ENCODE assay signal across 8 cellular contexts in genomic region chr19:44954278-44954648, GRCh38. TPM values are rescaled to one million over a fixed set of nuclear protein-coding genes. Genes with fewer than 3 reads are reported as not detected.
A peak's percentile ranks its signal among the peaks of the same experiment; 100 is the strongest.
DNase-seq lines count a peak whose midpoint lies in the region; ATAC-seq, FAIRE-seq and TF ChIP-seq lines count a peak whose summit lies in the region.

No MANE protein-coding gene starts in this region.

- peak; percentile 3 for ATAC-seq in activated CD4-positive, alpha-beta T cell treated with anti-CD3 and anti-CD28 coated beads for 36 hours
- ATAC-seq in activated T-helper 17 cell treated with anti-CD3 and anti-CD28 coated beads, Interleukin-2, amount 50 U/mL, for 72 hours (replicated peaks): no peak

- POLR2A ChIA-PET in activated CD4-positive, alpha-beta T cell treated with anti-CD3 and anti-CD28 coated beads for 36 hours (lab: Charles Lee): interaction anchor here (0.9 to 1.6 kb wide), 4 partner anchors 48 to 224 kb away, joined by 3 to 5 read pairs (median 4); partner anchors contain the start of genes BLOC1S3, TOMM40 and TRAPPC6A

- no peak for TF ChIP-seq CTCF in kidney (IDR thresholded peaks at IDR 0.05; ENCODE audit: borderline replicate concordance, extremely low read depth, insufficient read depth)
- TF ChIP-seq CTCF in testis (IDR thresholded peaks at IDR 0.05): no peak

- intact Hi-C loops in activated CD4-positive, alpha-beta T cell treated with anti-CD3 and anti-CD28 coated beads for 36 hours (cut with DNase I, micrococcal nuclease): loop anchor here (1.0 to 2.0 kb wide), 5 partner anchors 39 to 739 kb away; partner anchors contain the start of genes NECTIN2 (in 1 of the 2), POLR1G (in 1 of the 2) and QPCTL (in 1 of the 2)
- intact Hi-C loops in kidney (cut with DNase I): loop anchor here (5.0 kb wide), 1 partner anchor 47 kb away; the partner anchor contains the start of gene APOE
- intact Hi-C loops in testis (cut with DNase I; ENCODE audit: low total_unique reads): loop anchor here (5.0 kb wide), 1 partner anchor 52 kb away; no protein-coding TSS in a partner anchor

- H3K4me1 ChIP-seq in kidney (ENCODE audit: control insufficient read depth in 1 of 2, insufficient read depth in 1 of 2, low read depth in 1 of 2, low read length in 2 of 2) (peaks cover 22 to 32% of the 10 kb centered on the region in 2 donors), testis (peaks cover 47% of the 10 kb centered on the region)

- no peaks in the 10 kb centered on the region for H3K9me3 Mint-ChIP-seq in activated CD4-positive, alpha-beta T cell treated with anti-CD3 and anti-CD28 coated beads for 36 hours (ENCODE audit: low read depth)
- H3K9me3 Mint-ChIP-seq in activated T-helper 17 cell treated with anti-CD3 and anti-CD28 coated beads, Interleukin-2, amount 50 U/mL, for 72 hours: no peaks in the 10 kb centered on the region

- H3K4me1 Mint-ChIP-seq in activated CD4-positive, alpha-beta T cell treated with anti-CD3 and anti-CD28 coated beads for 36 hours: peaks cover 34% of the 10 kb centered on the region
- H3K4me1 Mint-ChIP-seq in activated T-helper 17 cell treated with anti-CD3 and anti-CD28 coated beads, Interleukin-2, amount 50 U/mL, for 72 hours: peaks cover 20% of the 10 kb centered on the region

- H3K9ac ChIP-seq in kidney (ENCODE audit: low read length in 2 of 2): peak overlapping the region; percentile 90 to 96

- no peak for FAIRE-seq in kidney (lab: Jason Lieb, UNC)
- no peak for FAIRE-seq in urothelium cell line (lab: Jason Lieb, UNC)

- CTCF ChIA-PET in activated CD4-positive, alpha-beta T cell treated with anti-CD3 and anti-CD28 coated beads for 36 hours (lab: Charles Lee): interaction anchor here (0.5 to 1.1 kb wide), 4 partner anchors 70 to 453 kb away, joined by 3 read pairs; no protein-coding TSS in a partner anchor

- TF ChIP-seq POLR2A in testis (IDR thresholded peaks at IDR 0.05): no peak

- peaks cover 3% of the 10 kb centered on the region for H3K36me3 Mint-ChIP-seq in activated CD4-positive, alpha-beta T cell treated with anti-CD3 and anti-CD28 coated beads for 36 hours (ENCODE audit: low read depth)
- H3K36me3 Mint-ChIP-seq in activated T-helper 17 cell treated with anti-CD3 and anti-CD28 coated beads, Interleukin-2, amount 50 U/mL, for 72 hours (ENCODE audit: low read depth): peaks cover 8% of the 10 kb centered on the region

- H3K9me3 ChIP-seq in kidney (ENCODE audit: control insufficient read depth in 1 of 2, low read length in 2 of 2) (no peaks in the 10 kb centered on the region), testis (no peaks in the 10 kb centered on the region)

- peak overlapping the region; percentile 91 to 97 for H3K4me3 ChIP-seq in kidney (ENCODE audit: low read length in 2 of 2)
- peak overlapping the region; percentile 99 to 100 for H3K4me3 ChIP-seq in testis

- H3K27me3 ChIP-seq in testis: no peaks in the 10 kb centered on the region

- no peaks in the 10 kb centered on the region for H3K27me3 Mint-ChIP-seq in activated CD4-positive, alpha-beta T cell treated with anti-CD3 and anti-CD28 coated beads for 36 hours
- no peaks in the 10 kb centered on the region for H3K27me3 Mint-ChIP-seq in activated T-helper 17 cell treated with anti-CD3 and anti-CD28 coated beads, Interleukin-2, amount 50 U/mL, for 72 hours

- H3K27ac Mint-ChIP-seq in activated CD4-positive, alpha-beta T cell treated with anti-CD3 and anti-CD28 coated beads for 36 hours: peak overlapping the region; percentile 100
- H3K27ac Mint-ChIP-seq in activated T-helper 17 cell treated with anti-CD3 and anti-CD28 coated beads, Interleukin-2, amount 50 U/mL, for 72 hours: peak overlapping the region; percentile 95

- H3K36me3 ChIP-seq in kidney (ENCODE audit: control insufficient read depth in 1 of 2, insufficient read depth in 2 of 2, low read length in 2 of 2) (no peaks in the 10 kb centered on the region), testis (ENCODE audit: low read depth, missing control alignments) (no peaks in the 10 kb centered on the region)

- DNase-seq in activated CD4-positive, alpha-beta T cell treated with anti-CD3 and anti-CD28 coated beads for 36 hours: no peak
- no peak for DNase-seq in activated CD4-positive, alpha-beta T cell treated with anti-CD3 and anti-CD28 coated beads, Interleukin-2, amount 50 U/mL, for 1 hour
- DNase-seq in kidney (no peak), testis (no peak), urothelium cell line (ENCODE audit: low spot score) (no peak), NCI-H2196 (lab: John Stamatoyannopoulos, UW; ENCODE audit: unreplicated experiment) (no peak), DMS 273 treated with DMSO at 0.1 percent for 48 hours (lab: John Stamatoyannopoulos, UW) (no peak)

- 19 to 21% methylated on average over 13 of the region's 13 CpGs for WGBS in testis, 2 donors

- peak overlapping the region; percentile 95 for H3K4me3 Mint-ChIP-seq in activated CD4-positive, alpha-beta T cell treated with anti-CD3 and anti-CD28 coated beads for 36 hours
- H3K4me3 Mint-ChIP-seq in activated T-helper 17 cell treated with anti-CD3 and anti-CD28 coated beads, Interleukin-2, amount 50 U/mL, for 72 hours: peak overlapping the region; percentile 89

- H3K27ac ChIP-seq in kidney (ENCODE audit: low read depth in 2 of 2, low read length in 2 of 2): peak overlapping the region; percentile 92 to 94
- peak overlapping the region; percentile 93 to 96 for H3K27ac ChIP-seq in testis

RNA-seq across cellular contexts. Expression of gene CLPTM1, which starts 0.9 kb away (rescaled TPM):
- 10 to 100 TPM; 41.6 to 44.1 TPM for total RNA-seq in activated CD4-positive, alpha-beta T cell treated with anti-CD3 and anti-CD28 coated beads for 36 hours
- total RNA-seq in activated T-helper 17 cell treated with anti-CD3 and anti-CD28 coated beads, Interleukin-2, amount 50 U/mL, for 72 hours: 10 to 100 TPM; 60.2 to 80.5 TPM
- total RNA-seq in kidney (107 TPM), testis (100 to 1,000 TPM; 198 to 204 TPM)
- polyA plus RNA-seq in kidney (ENCODE audit: insufficient read depth, low read depth, low replicate concordance) (142 TPM), testis (ENCODE audit: insufficient read depth, low read depth, low replicate concordance) (179 TPM)

RNA-seq across cellular contexts. Expression of gene APOC2, which starts 8.4 kb away (rescaled TPM):
- total RNA-seq in activated CD4-positive, alpha-beta T cell treated with anti-CD3 and anti-CD28 coated beads for 36 hours: not detected
- not detected for total RNA-seq in activated T-helper 17 cell treated with anti-CD3 and anti-CD28 coated beads, Interleukin-2, amount 50 U/mL, for 72 hours
- total RNA-seq in kidney (1.6 TPM), testis (1 to 10 TPM; 1.1 to 1.2 TPM)
- polyA plus RNA-seq in kidney (ENCODE audit: insufficient read depth, low read depth, low replicate concordance) (25.0 TPM), testis (ENCODE audit: insufficient read depth, low read depth, low replicate concordance) (2.9 TPM)

RNA-seq across cellular contexts. Expression of gene APOC4, which starts 12.2 kb away (rescaled TPM):
- total RNA-seq in activated CD4-positive, alpha-beta T cell treated with anti-CD3 and anti-CD28 coated beads for 36 hours: not detected
- total RNA-seq in activated T-helper 17 cell treated with anti-CD3 and anti-CD28 coated beads, Interleukin-2, amount 50 U/mL, for 72 hours: not detected
- total RNA-seq in kidney: not detected
- polyA plus RNA-seq in kidney (ENCODE audit: insufficient read depth, low read depth, low replicate concordance): not detected
- total RNA-seq in testis: not detected
- not detected for polyA plus RNA-seq in testis (ENCODE audit: insufficient read depth, low read depth, low replicate concordance)

RNA-seq across cellular contexts. Expression of gene APOC1, which starts 39.9 kb away (rescaled TPM):
- total RNA-seq in activated CD4-positive, alpha-beta T cell treated with anti-CD3 and anti-CD28 coated beads for 36 hours: 1 to 10 TPM; 2.8 to 2.9 TPM
- 1 to 10 TPM in 1 of 2 donors, under 1 TPM in 1; 0.89 to 1.6 TPM for total RNA-seq in activated T-helper 17 cell treated with anti-CD3 and anti-CD28 coated beads, Interleukin-2, amount 50 U/mL, for 72 hours
- 11.8 TPM for total RNA-seq in kidney
- polyA plus RNA-seq in kidney (ENCODE audit: insufficient read depth, low read depth, low replicate concordance): 16.7 TPM
- total RNA-seq in testis: 10 to 100 TPM in 1 of 2 donors, 1 to 10 TPM in 1; 9.4 to 43.9 TPM
- 42.9 TPM for polyA plus RNA-seq in testis (ENCODE audit: insufficient read depth, low read depth, low replicate concordance)

RNA-seq across cellular contexts. Expression of gene RELB, which starts 47.0 kb away (rescaled TPM):
- total RNA-seq in activated CD4-positive, alpha-beta T cell treated with anti-CD3 and anti-CD28 coated beads for 36 hours: 10 to 100 TPM; 43.8 to 51.2 TPM
- 10 to 100 TPM; 41.4 to 52.0 TPM for total RNA-seq in activated T-helper 17 cell treated with anti-CD3 and anti-CD28 coated beads, Interleukin-2, amount 50 U/mL, for 72 hours
- total RNA-seq in kidney (30.6 TPM), testis (1 to 10 TPM; 9.1 to 9.7 TPM)
- polyA plus RNA-seq in kidney (ENCODE audit: insufficient read depth, low read depth, low replicate concordance) (10.3 TPM), testis (ENCODE audit: insufficient read depth, low read depth, low replicate concordance) (10.1 TPM)
